Comparison of ENCODE assay signal across 16 cellular contexts in the genomic region with DNA sequence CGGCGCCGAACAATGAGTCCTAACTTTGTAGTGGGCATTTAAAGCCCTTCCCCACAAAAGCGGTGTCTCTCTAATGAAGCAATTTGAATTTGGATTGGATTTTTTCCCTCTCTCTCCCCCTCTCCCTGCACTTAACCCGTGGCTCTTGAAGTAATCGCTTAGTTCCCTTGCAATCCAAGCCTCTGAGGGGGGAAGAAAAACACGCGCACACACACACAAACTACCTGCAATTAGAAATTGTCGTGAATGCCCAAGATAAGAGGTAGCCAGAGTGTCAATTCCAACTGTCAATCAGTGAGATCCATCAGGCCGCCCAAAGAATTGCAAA. TPM values are rescaled to one million over a fixed set of nuclear protein-coding genes. Genes with fewer than 3 reads are reported as not detected.
DNase-seq lines count a peak whose midpoint lies in the region; TF ChIP-seq lines count a peak whose summit lies in the region.
"Had no signal": no experiment of that assay in that cellular context is flagged by ENCODE, and none has a peak within 500 bp of the region (broad histone marks: within the 10 kb centered on the region; RNA-seq: fewer than 3 reads in every experiment).

No MANE protein-coding gene starts in this region.

- H3K27ac ChIP-seq in neural progenitor cell (no peak overlapping the region), thyroid gland (no peak overlapping the region)

- peak; percentile 58 for DNase-seq in DMS 273 (lab: John Stamatoyannopoulos, UW; ENCODE audit: unreplicated experiment)
- DNase-seq in DMS 273 treated with DMSO at 0.1 percent for 48 hours (lab: John Stamatoyannopoulos, UW): no peak
- no peak for DNase-seq in HFFc6
- DNase-seq in chondrocyte (ENCODE audit: low spot score): no peak
- no peak for DNase-seq in neural progenitor cell (ENCODE audit: low spot score)
- DNase-seq in activated CD4-positive, CD25-positive, alpha-beta regulatory T cell treated with anti-CD3 and anti-CD28 coated beads, Interleukin-2, amount 50 U/mL, for 72 hours: no peak
- DNase-seq in thyroid gland: no peak
- no peak for DNase-seq in KG1 (lab: John Stamatoyannopoulos, UW)
- DNase-seq: 8988T; activated CD4-positive, alpha-beta T cell treated with anti-CD3 and anti-CD28 coated beads for 1 hour; activated naive CD4-positive, alpha-beta T cell; Karpas-422; NCI-H446 treated with DMSO at 0.1 percent for 48 hours; occipital lobe; stimulated activated naive B cell treated with anti-CD40 and anti-IgM and Interleukin-4, amounts not matched to agents 10 μg/mL and 1 μg/mL and 100 μg/mL, for 72 hours had no signal

- peaks cover 60% of the 10 kb centered on the region for H4K20me1 ChIP-seq in neural progenitor cell (ENCODE audit: low read depth)

- H3K4me3 Mint-ChIP-seq in HFFc6 (peak overlapping the region; percentile 46; the same call in 1 of the 2 replicates), chondrocyte (ENCODE audit: unreplicated experiment) (peak overlapping the region; percentile 24), neural progenitor cell (peak overlapping the region; percentile 71)

- H3K4me1 Mint-ChIP-seq in HFFc6 (ENCODE audit: low read depth) (peaks cover 8% of the 10 kb centered on the region; the same call in 1 of the 2 replicates), chondrocyte (ENCODE audit: low read depth) (peaks cover 13% of the 10 kb centered on the region), neural progenitor cell (peaks cover 20% of the 10 kb centered on the region)

- peak overlapping the region; percentile 95 for H3K4me2 ChIP-seq in neural progenitor cell

- no peak overlapping the region for H2AFZ ChIP-seq in neural progenitor cell (replicated peaks)

- no peak overlapping the region for H3K27ac Mint-ChIP-seq in HFFc6
- no peak overlapping the region for H3K27ac Mint-ChIP-seq in chondrocyte (ENCODE audit: unreplicated experiment)
- no peak overlapping the region for H3K27ac Mint-ChIP-seq in neural progenitor cell
- H3K27ac Mint-ChIP-seq: stimulated activated naive B cell treated with anti-CD40 and anti-IgM and Interleukin-4, amounts not matched to agents 10 μg/mL and 1 μg/mL and 100 μg/mL, for 72 hours had no signal

- no peak overlapping the region for H3K9ac ChIP-seq in neural progenitor cell

- H3K27me3 Mint-ChIP-seq in HFFc6 (ENCODE audit: insufficient read depth): peaks cover 32% of the 10 kb centered on the region
- H3K27me3 Mint-ChIP-seq in chondrocyte (ENCODE audit: low read depth): peaks cover 50% of the 10 kb centered on the region
- peaks cover 60% of the 10 kb centered on the region for H3K27me3 Mint-ChIP-seq in neural progenitor cell (ENCODE audit: insufficient read depth, low read depth)

- H3K36me3 ChIP-seq in neural progenitor cell (no peaks in the 10 kb centered on the region), thyroid gland (no peaks in the 10 kb centered on the region)

- H3K9me3 Mint-ChIP-seq in HFFc6: no peaks in the 10 kb centered on the region
- no peaks in the 10 kb centered on the region for H3K9me3 Mint-ChIP-seq in chondrocyte (ENCODE audit: low read depth)
- peaks cover 10% of the 10 kb centered on the region for H3K9me3 Mint-ChIP-seq in neural progenitor cell
- H3K9me3 Mint-ChIP-seq: central memory CD8-positive, alpha-beta T cell; stimulated activated naive B cell treated with anti-CD40 and anti-IgM and Interleukin-4, amounts not matched to agents 10 μg/mL and 1 μg/mL and 100 μg/mL, for 72 hours had no signal

- no peak for TF ChIP-seq CTCF in HFFc6 (IDR thresholded peaks at IDR 0.05)
- peak; percentile 1 for TF ChIP-seq CTCF in chondrocyte (IDR thresholded peaks at IDR 0.05)
- no peak for TF ChIP-seq CTCF in neural progenitor cell (IDR thresholded peaks at IDR 0.05)
- TF ChIP-seq CTCF in thyroid gland (IDR thresholded peaks at IDR 0.05): no peak

- H3K27me3 ChIP-seq in neural progenitor cell (peaks cover 100% of the 10 kb centered on the region), thyroid gland (peaks cover 33% of the 10 kb centered on the region)

- H3K4me1 ChIP-seq in neural progenitor cell: peaks cover 16% of the 10 kb centered on the region
- peaks cover 12 to 37% of the 10 kb centered on the region in 2 donors for H3K4me1 ChIP-seq in thyroid gland

- H3K36me3 Mint-ChIP-seq in HFFc6 (ENCODE audit: low read depth) (peaks cover 3% of the 10 kb centered on the region; the same call in 1 of the 2 replicates), chondrocyte (ENCODE audit: low read depth) (peaks cover 2% of the 10 kb centered on the region), neural progenitor cell (no peaks in the 10 kb centered on the region)

- H3K4me3 ChIP-seq in neural progenitor cell (peak overlapping the region; percentile 29), thyroid gland (replicated peaks in 1 of 3) (peak overlapping the region in 1 of 3 donors; percentile 36)

- H3K9me3 ChIP-seq in neural progenitor cell (ENCODE audit: low read depth) (no peaks in the 10 kb centered on the region), thyroid gland (no peaks in the 10 kb centered on the region)

- no peaks in the 10 kb centered on the region for H3K79me2 ChIP-seq in neural progenitor cell (ENCODE audit: low read depth)

- intact Hi-C loops in thyroid gland (cut with DNase I): no loop called here

- H3F3A ChIP-seq in neural progenitor cell (ENCODE audit: low read depth): peaks cover 9% of the 10 kb centered on the region

- WGBS in thyroid gland, 2 donors: 6 to 16% methylated on average over 7 to 10 of the region's 10 CpGs

- TF ChIP-seq POLR2A in thyroid gland (IDR thresholded peaks at IDR 0.05): no peak

RNA-seq across cellular contexts. Expression of a gene that starts 1.2 kb away (rescaled TPM):
- total RNA-seq in HFFc6 (2021; fragmentation: NEBNext Ultra II Directional; extraction: Animal tissue kit (Norgen Biotek cat#: 25700)): not detected
- total RNA-seq in chondrocyte (not detected in 3 replicates), neural progenitor cell (ENCODE audit: low replicate concordance) (0.93 TPM in 1 of 2 replicates, not detected in the other), thyroid gland (1 to 10 TPM; 1.3 to 4.4 (median 1.7) TPM)

RNA-seq across cellular contexts. Expression of a gene that starts 37.1 kb away (rescaled TPM):
- total RNA-seq in HFFc6 (2021; fragmentation: NEBNext Ultra II Directional; extraction: Animal tissue kit (Norgen Biotek cat#: 25700)): 10 to 100 TPM; 25.6 to 30.5 (median 27.6) TPM
- 18.7 to 20.2 TPM (median 18.8 TPM) in 3 replicates for total RNA-seq in chondrocyte
- 8.4 and 12.9 TPM in 2 replicates for total RNA-seq in neural progenitor cell (ENCODE audit: low replicate concordance)
- total RNA-seq in thyroid gland: 10 to 100 TPM; 12.1 to 15.2 (median 13.7) TPM

RNA-seq across cellular contexts. Expression of a gene that starts 37.1 kb away (rescaled TPM):
- total RNA-seq in HFFc6 (2021; fragmentation: NEBNext Ultra II Directional; extraction: Animal tissue kit (Norgen Biotek cat#: 25700)): 10 to 100 TPM; 27.1 to 32.2 (median 29.4) TPM
- total RNA-seq in chondrocyte (18.3 to 25.4 TPM (median 21.7 TPM) in 3 replicates), neural progenitor cell (ENCODE audit: low replicate concordance) (22.1 and 44.4 TPM in 2 replicates), thyroid gland (10 to 100 TPM; 40.9 to 56.0 (median 52.0) TPM)
